ENCODE assay signal across 1 cellular context in the genomic region with DNA sequence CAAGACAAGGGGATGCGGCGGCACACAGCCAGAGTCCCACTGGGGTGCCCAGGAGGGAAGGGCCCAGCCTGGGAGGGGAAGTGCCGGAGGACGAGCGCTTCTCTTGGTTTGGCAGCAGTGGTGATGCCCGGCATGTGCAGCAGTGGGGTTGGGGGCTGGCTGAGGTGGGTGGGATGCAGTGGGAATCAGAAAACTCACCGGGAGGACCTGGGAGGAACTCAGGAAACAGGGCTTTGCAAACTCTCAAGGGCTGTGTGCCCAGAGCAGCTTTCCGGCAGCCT.
TF ChIP-seq lines count a peak whose summit lies in the region.

No MANE protein-coding gene starts in this region.

TF ChIP-seq in HepG2, 621 proteins besides CTCF, POLR2A, EP300 and RAD21:
- TF ChIP-seq ZNF782 (CRISPR knock-in tag; IDR thresholded peaks at IDR 0.05; ENCODE audit: borderline replicate concordance): no peak
- no peak for TF ChIP-seq MEIS2 (CRISPR knock-in tag; IDR thresholded peaks at IDR 0.05)
- TF ChIP-seq FOSL1 (CRISPR knock-in tag; IDR thresholded peaks at IDR 0.05; ENCODE audit: borderline replicate concordance): no peak
- TF ChIP-seq THAP8 (CRISPR knock-in tag; IDR thresholded peaks at IDR 0.05; ENCODE audit: borderline replicate concordance): no peak
